8 cellular contexts compared by ENCODE assay signal in the genomic region with DNA sequence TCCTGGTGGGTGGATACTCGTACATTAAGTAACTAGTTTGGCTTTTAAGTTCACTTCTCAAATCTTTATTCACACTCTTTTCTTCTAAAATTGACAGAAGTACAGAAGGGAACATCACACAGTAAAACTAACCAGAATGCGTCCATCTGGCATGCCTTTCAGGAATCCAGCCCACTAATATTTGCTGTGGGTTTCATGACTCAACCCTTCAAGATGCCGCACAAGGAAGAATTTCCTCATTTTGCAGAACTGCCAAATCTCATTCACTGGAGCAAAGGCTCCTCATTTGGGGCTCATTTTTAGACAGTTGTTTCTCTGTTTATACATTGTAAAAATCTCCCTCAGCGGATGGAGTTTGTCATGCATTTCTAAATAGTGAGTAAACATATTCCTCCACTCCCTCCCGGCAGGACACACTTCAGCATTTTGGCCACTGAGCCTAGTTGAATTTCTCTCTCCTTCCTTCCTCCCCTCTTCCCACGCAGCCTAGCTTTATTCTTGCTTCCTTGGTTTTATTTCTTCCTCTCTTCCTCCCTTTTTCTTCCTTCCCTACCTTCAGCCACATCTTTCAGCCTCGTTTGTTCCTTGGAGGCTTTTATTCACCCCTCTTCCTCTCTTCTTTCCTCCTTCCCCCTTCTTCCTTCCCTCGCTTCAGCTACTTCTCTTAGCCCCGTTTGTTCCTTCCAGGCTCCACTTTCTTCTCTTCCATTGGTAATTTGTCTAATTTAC.
DNase-seq lines count a peak whose midpoint lies in the region; ATAC-seq and TF ChIP-seq lines count a peak whose summit lies in the region.

No MANE protein-coding gene starts in this region.

- WGBS in esophagus muscularis mucosa: 21% methylated on average over 9 of the region's 9 CpGs

- H3K4me3 ChIP-seq in A673 (ENCODE audit: low read depth, low read length, poor library complexity, severe bottlenecking): peak overlapping the region; percentile 89
- peak overlapping the region; percentile 78 for H3K4me3 ChIP-seq in H7 (ENCODE audit: insufficient read depth, low read depth, low read length)
- peak overlapping the region; percentile 93 for H3K4me3 ChIP-seq in SK-N-MC
- H3K4me3 ChIP-seq in esophagus muscularis mucosa: peak overlapping the region; percentile 73 to 89 (median 81)
- peak overlapping the region; percentile 41 for H3K4me3 ChIP-seq in naive thymus-derived CD4-positive, alpha-beta T cell (ENCODE audit: low read length)

- H3K4me3 Mint-ChIP-seq in naive thymus-derived CD4-positive, alpha-beta T cell: peak overlapping the region; percentile 48 to 86 (median 76)

- TF ChIP-seq CTCF in A673 (conservative IDR thresholded peaks at IDR 0.05; ENCODE audit: low read depth, low read length) (no peak), esophagus muscularis mucosa (IDR thresholded peaks at IDR 0.05) (no peak)

- no peaks in the 10 kb centered on the region for H3K9me3 ChIP-seq in A673 (ENCODE audit: low read depth, low read length, poor library complexity, severe bottlenecking)
- no peaks in the 10 kb centered on the region for H3K9me3 ChIP-seq in SK-N-MC (ENCODE audit: low read depth, low read length)
- H3K9me3 ChIP-seq in esophagus muscularis mucosa: no peaks in the 10 kb centered on the region
- no peaks in the 10 kb centered on the region for H3K9me3 ChIP-seq in naive thymus-derived CD4-positive, alpha-beta T cell (ENCODE audit: control insufficient read depth in 2 of 3, low read length in 3 of 3)

- H3K27me3 ChIP-seq in A673 (replicated peaks; ENCODE audit: insufficient read depth, low read depth, low read length, poor library complexity) (no peaks in the 10 kb centered on the region), H7 (ENCODE audit: control insufficient read depth, insufficient read depth, low read length) (no peaks in the 10 kb centered on the region), esophagus muscularis mucosa (no peaks in the 10 kb centered on the region)
- peaks cover 0 to 4% of the 10 kb centered on the region in 2 donors for H3K27me3 ChIP-seq in naive thymus-derived CD4-positive, alpha-beta T cell (ENCODE audit: control insufficient read depth in 2 of 2, insufficient read depth in 2 of 2, low read length in 2 of 2)

- H3K27me3 Mint-ChIP-seq in naive thymus-derived CD4-positive, alpha-beta T cell: peaks cover 14 to 23% (median 18%) of the 10 kb centered on the region in 5 donors

- H3K9ac ChIP-seq in SK-N-MC (ENCODE audit: insufficient read length): peak overlapping the region; percentile 91

- intact Hi-C loops in A673 (cut with micrococcal nuclease; ENCODE audit: unreplicated experiment): no loop called here
- intact Hi-C loops in esophagus muscularis mucosa (cut with DNase I): no loop called here
- intact Hi-C loops in naive thymus-derived CD4-positive, alpha-beta T cell (cut with micrococcal nuclease): no loop called here

- ATAC-seq in naive thymus-derived CD4-positive, alpha-beta T cell: no peak
- ATAC-seq in HG02759 (IDR thresholded peaks at IDR 0.05; ENCODE audit: unreplicated experiment) (no peak), GM18861 (IDR thresholded peaks at IDR 0.05; ENCODE audit: unreplicated experiment) (no peak), HG03097 (IDR thresholded peaks at IDR 0.05; ENCODE audit: low FRiP score, unreplicated experiment) (no peak)

- POLR2A ChIA-PET in A673 (lab: Charles Lee; ENCODE audit: low non-redundant PET): interaction anchor here (0.5 kb wide), 1 partner anchor 55 kb away, joined by 4 read pairs; no protein-coding TSS in a partner anchor
- POLR2A ChIA-PET in naive thymus-derived CD4-positive, alpha-beta T cell (lab: Charles Lee): no interaction called here

- no peaks in the 10 kb centered on the region for H3K9me3 Mint-ChIP-seq in naive thymus-derived CD4-positive, alpha-beta T cell

- CTCF ChIA-PET in A673 (lab: Charles Lee): no interaction called here
- CTCF ChIA-PET in naive thymus-derived CD4-positive, alpha-beta T cell (lab: Charles Lee): no interaction called here

- no peaks in the 10 kb centered on the region for H3K36me3 Mint-ChIP-seq in naive thymus-derived CD4-positive, alpha-beta T cell

- H3K4me1 ChIP-seq in A673 (ENCODE audit: insufficient read depth, low read length, poor library complexity, severe bottlenecking) (peaks cover 15% of the 10 kb centered on the region), esophagus muscularis mucosa (peaks cover 0 to 22% (median 19%) of the 10 kb centered on the region in 4 donors)
- no peaks in the 10 kb centered on the region for H3K4me1 ChIP-seq in naive thymus-derived CD4-positive, alpha-beta T cell (ENCODE audit: control insufficient read depth in 2 of 2, insufficient read depth in 2 of 2, low read length in 2 of 2)

- peaks cover 8 to 17% (median 14%) of the 10 kb centered on the region in 7 donors for H3K4me1 Mint-ChIP-seq in naive thymus-derived CD4-positive, alpha-beta T cell

- TF ChIP-seq POLR2A in esophagus muscularis mucosa (IDR thresholded peaks at IDR 0.05; ENCODE audit: low read depth): no peak

- DNase-seq in A673 (ENCODE audit: low spot score): peak; percentile 33
- DNase-seq in H7: no peak
- DNase-seq in SK-N-MC (ENCODE audit: low read depth, low spot score): peak; percentile 60
- DNase-seq in esophagus muscularis mucosa (ENCODE audit: extremely low spot score): no peak
- DNase-seq in naive thymus-derived CD4-positive, alpha-beta T cell: no peak

- H3K36me3 ChIP-seq in A673 (ENCODE audit: insufficient read depth, low read length, poor library complexity, severe bottlenecking): no peaks in the 10 kb centered on the region
- H3K36me3 ChIP-seq in H7 (replicated peaks; ENCODE audit: control insufficient read depth, insufficient read depth, low read length): no peaks in the 10 kb centered on the region
- no peaks in the 10 kb centered on the region for H3K36me3 ChIP-seq in SK-N-MC (ENCODE audit: insufficient read depth, low read length)
- no peaks in the 10 kb centered on the region for H3K36me3 ChIP-seq in esophagus muscularis mucosa
- H3K36me3 ChIP-seq in naive thymus-derived CD4-positive, alpha-beta T cell (ENCODE audit: control insufficient read depth in 2 of 3, insufficient read depth in 3 of 3, low read length in 3 of 3): no peaks in the 10 kb centered on the region

- H3K27ac ChIP-seq in A673 (ENCODE audit: low read depth, low read length, poor library complexity, severe bottlenecking) (peak overlapping the region; percentile 1), SK-N-MC (peak overlapping the region; percentile 94), esophagus muscularis mucosa (replicated peaks in 1 of 4) (peak overlapping the region; percentile 96 to 98 (median 97))
- H3K27ac ChIP-seq in naive thymus-derived CD4-positive, alpha-beta T cell (ENCODE audit: low read depth, low read length): no peak overlapping the region

- TF ChIP-seq EP300 in esophagus muscularis mucosa (IDR thresholded peaks at IDR 0.05): no peak

- peak overlapping the region in 3 of 9 donors; percentile 14 to 46 (median 21) for H3K27ac Mint-ChIP-seq in naive thymus-derived CD4-positive, alpha-beta T cell

- BruUV-seq in A673 (replicated peaks; lab: Mats Ljungman, UMichigan): no TSS peak

Comparison
In these comparisons a context has a peak if more than half of its experiments do, and no peak if none do; other contexts are left out.
1. DNase-seq: peak in A673 (single experiment) and SK-N-MC (single experiment); none in H7 (single experiment), esophagus muscularis mucosa (single experiment) and naive thymus-derived CD4-positive, alpha-beta T cell (0 of 9).
2. H3K4me3 ChIP-seq: peak in every context shown above with its lines; median percentile 93 in SK-N-MC; 89 in A673; 81 in esophagus muscularis mucosa; 78 in H7; 41 in naive thymus-derived CD4-positive, alpha-beta T cell.